In genomic region chr1:7940034-7940433, GRCh38 we compare ENCODE assay signal across 24 cellular contexts. TPM values are rescaled to one million over a fixed set of nuclear protein-coding genes. Genes with fewer than 3 reads are reported as not detected.
DNase-seq lines count a peak whose midpoint lies in the region; ATAC-seq and TF ChIP-seq lines count a peak whose summit lies in the region.
"Had no signal": no experiment of that assay in that cellular context is flagged by ENCODE, and none has a peak within 500 bp of the region (broad histone marks: within the 10 kb centered on the region; RNA-seq: fewer than 3 reads in every experiment).

No MANE protein-coding gene starts in this region.

- peaks cover 36% of the 10 kb centered on the region for H3K4me1 ChIP-seq in BLaER1
- H3K4me1 ChIP-seq: foreskin keratinocyte, uterus had no signal

- H3K36me3 Mint-ChIP-seq in activated CD8-positive, alpha-beta T cell treated with anti-CD3 and anti-CD28 coated beads for 36 hours (ENCODE audit: low read depth): peaks cover 51% of the 10 kb centered on the region
- H3K36me3 Mint-ChIP-seq in activated CD8-positive, alpha-beta T cell treated with anti-CD3 and anti-CD28 coated beads, Interleukin-2, amount 10 ng/mL, durations not matched to agents 7 days and 5 days (ENCODE audit: low read depth): no peaks in the 10 kb centered on the region
- H3K36me3 Mint-ChIP-seq in activated CD4-positive, alpha-beta memory T cell treated with anti-CD3 and anti-CD28 coated beads, Interleukin-2, amount 10 ng/mL, durations not matched to agents 7 days and 5 days (ENCODE audit: low read depth): no peaks in the 10 kb centered on the region
- H3K36me3 Mint-ChIP-seq: IgD-negative memory B cell had no signal

- TF ChIP-seq CTCF in activated CD8-positive, alpha-beta T cell treated with anti-CD3 and anti-CD28 coated beads for 36 hours (IDR thresholded peaks at IDR 0.05): no peak
- no peak for TF ChIP-seq CTCF in fibroblast of pulmonary artery (IDR thresholded peaks at IDR 0.05; ENCODE audit: low read length, missing control alignments)

- H3K4me2 ChIP-seq in BLaER1: peak overlapping the region; percentile 87; the same call in 1 of the 2 replicates

- intact Hi-C loops in activated CD8-positive, alpha-beta T cell treated with anti-CD3 and anti-CD28 coated beads for 36 hours (cut with micrococcal nuclease): no loop called here

- no peak overlapping the region for H3K9ac ChIP-seq in BLaER1

- POLR2A ChIA-PET in activated CD8-positive, alpha-beta T cell treated with anti-CD3 and anti-CD28 coated beads for 36 hours (lab: Charles Lee): interaction anchor here (0.7 to 9.2 kb wide), 6 partner anchors 8 to 24 kb away, joined by 3 to 65 read pairs (median 13); partner anchors contain the start of gene PARK7
- POLR2A ChIA-PET in activated CD8-positive, alpha-beta T cell treated with anti-CD3 and anti-CD28 coated beads, Interleukin-2, amount 10 ng/mL, durations not matched to agents 7 days and 5 days (lab: Charles Lee): interaction anchor here (0.6 to 2.2 kb wide), 8 partner anchors 9 to 404 kb away, joined by 3 to 13 read pairs (median 5); partner anchors contain the start of gene PARK7
- POLR2A ChIA-PET in activated CD4-positive, alpha-beta memory T cell treated with anti-CD3 and anti-CD28 coated beads, Interleukin-2, amount 10 ng/mL, durations not matched to agents 7 days and 5 days (lab: Charles Lee): interaction anchor here (0.6 to 2.7 kb wide), 6 partner anchors 9 to 876 kb away, joined by 3 to 25 read pairs (median 5); partner anchors contain the start of gene PARK7

- DNase-seq in activated CD8-positive, alpha-beta T cell treated with anti-CD3 and anti-CD28 coated beads for 36 hours: no peak
- no peak for DNase-seq in activated CD8-positive, alpha-beta T cell treated with anti-CD3 and anti-CD28 coated beads, Interleukin-2, amount 10 ng/mL, durations not matched to agents 7 days and 5 days
- no peak for DNase-seq in activated CD4-positive, alpha-beta memory T cell treated with anti-CD3 and anti-CD28 coated beads, Interleukin-2, amount 10 ng/mL, durations not matched to agents 7 days and 5 days
- peak; percentile 20 for DNase-seq in fibroblast of pulmonary artery (ENCODE audit: low read depth)
- no peak for DNase-seq in DMS153 (lab: John Stamatoyannopoulos, UW)
- no peak for DNase-seq in effector CD8-positive, alpha-beta T cell (lab: John Stamatoyannopoulos, UW)
- DNase-seq: amygdala, DMS 273 treated with DMSO at 0.1 percent for 48 hours, dorsolateral prefrontal cortex, NCI-H1417, NCI-H446, posterior cingulate gyrus, sigmoid colon, uterus had no signal

- H3K4me3 ChIP-seq in BLaER1: no peak overlapping the region
- no peak overlapping the region for H3K4me3 ChIP-seq in fibroblast of pulmonary artery (replicated peaks; ENCODE audit: low read depth, low read length)
- H3K4me3 ChIP-seq: dorsolateral prefrontal cortex, Peyer's patch, sigmoid colon, uterus had no signal

- ATAC-seq in activated CD8-positive, alpha-beta T cell treated with anti-CD3 and anti-CD28 coated beads for 36 hours: no peak
- ATAC-seq in activated CD8-positive, alpha-beta T cell treated with anti-CD3 and anti-CD28 coated beads, Interleukin-2, amount 10 ng/mL, durations not matched to agents 7 days and 5 days: no peak
- no peak for ATAC-seq in GM21390 (IDR thresholded peaks at IDR 0.05; ENCODE audit: unreplicated experiment)

- no peaks in the 10 kb centered on the region for H3K9me3 ChIP-seq in BLaER1
- H3K9me3 ChIP-seq: left lung, Peyer's patch, sigmoid colon, uterus had no signal

- H4K20me1 ChIP-seq in BLaER1: no peaks in the 10 kb centered on the region

- peak overlapping the region; percentile 87 for H3K4me3 Mint-ChIP-seq in activated CD8-positive, alpha-beta T cell treated with anti-CD3 and anti-CD28 coated beads for 36 hours
- H3K4me3 Mint-ChIP-seq in activated CD8-positive, alpha-beta T cell treated with anti-CD3 and anti-CD28 coated beads, Interleukin-2, amount 10 ng/mL, durations not matched to agents 7 days and 5 days: no peak overlapping the region
- H3K4me3 Mint-ChIP-seq in activated CD4-positive, alpha-beta memory T cell treated with anti-CD3 and anti-CD28 coated beads, Interleukin-2, amount 10 ng/mL, durations not matched to agents 7 days and 5 days: peak overlapping the region; percentile 70

- no peaks in the 10 kb centered on the region for H3K27me3 Mint-ChIP-seq in activated CD8-positive, alpha-beta T cell treated with anti-CD3 and anti-CD28 coated beads for 36 hours
- H3K27me3 Mint-ChIP-seq in activated CD8-positive, alpha-beta T cell treated with anti-CD3 and anti-CD28 coated beads, Interleukin-2, amount 10 ng/mL, durations not matched to agents 7 days and 5 days (ENCODE audit: low read depth): peaks cover 8% of the 10 kb centered on the region
- peaks cover 16% of the 10 kb centered on the region for H3K27me3 Mint-ChIP-seq in activated CD4-positive, alpha-beta memory T cell treated with anti-CD3 and anti-CD28 coated beads, Interleukin-2, amount 10 ng/mL, durations not matched to agents 7 days and 5 days

- no peaks in the 10 kb centered on the region for H3K9me3 Mint-ChIP-seq in activated CD8-positive, alpha-beta T cell treated with anti-CD3 and anti-CD28 coated beads for 36 hours
- no peaks in the 10 kb centered on the region for H3K9me3 Mint-ChIP-seq in activated CD8-positive, alpha-beta T cell treated with anti-CD3 and anti-CD28 coated beads, Interleukin-2, amount 10 ng/mL, durations not matched to agents 7 days and 5 days (ENCODE audit: insufficient read depth)
- no peaks in the 10 kb centered on the region for H3K9me3 Mint-ChIP-seq in activated CD4-positive, alpha-beta memory T cell treated with anti-CD3 and anti-CD28 coated beads, Interleukin-2, amount 10 ng/mL, durations not matched to agents 7 days and 5 days
- H3K9me3 Mint-ChIP-seq: IgD-negative memory B cell; T-helper 1 cell treated with Interleukin-12 subunit alpha and Interleukin-12 subunit beta and Interleukin-4 antibody, amounts not matched to agents 30 μg/mL and 1 μg/mL, for 36 hours had no signal

- H3K4me1 Mint-ChIP-seq in activated CD8-positive, alpha-beta T cell treated with anti-CD3 and anti-CD28 coated beads for 36 hours (ENCODE audit: low read depth): peaks cover 60% of the 10 kb centered on the region
- H3K4me1 Mint-ChIP-seq in activated CD8-positive, alpha-beta T cell treated with anti-CD3 and anti-CD28 coated beads, Interleukin-2, amount 10 ng/mL, durations not matched to agents 7 days and 5 days (ENCODE audit: low read depth): peaks cover 50% of the 10 kb centered on the region
- peaks cover 47% of the 10 kb centered on the region for H3K4me1 Mint-ChIP-seq in activated CD4-positive, alpha-beta memory T cell treated with anti-CD3 and anti-CD28 coated beads, Interleukin-2, amount 10 ng/mL, durations not matched to agents 7 days and 5 days

- H3K27me3 ChIP-seq in BLaER1: no peaks in the 10 kb centered on the region
- H3K27me3 ChIP-seq: Peyer's patch had no signal

- no peak overlapping the region for H3K27ac ChIP-seq in BLaER1
- H3K27ac ChIP-seq: dorsolateral prefrontal cortex, epithelial cell of prostate, left lung, Peyer's patch, sigmoid colon, uterus, VCaP had no signal

- CTCF ChIA-PET in activated CD8-positive, alpha-beta T cell treated with anti-CD3 and anti-CD28 coated beads for 36 hours (lab: Charles Lee): interaction anchor here (0.9 to 1.6 kb wide), 6 partner anchors 8 to 273 kb away, joined by 3 to 9 read pairs (median 4); no protein-coding TSS in a partner anchor
- CTCF ChIA-PET in activated CD8-positive, alpha-beta T cell treated with anti-CD3 and anti-CD28 coated beads, Interleukin-2, amount 10 ng/mL, durations not matched to agents 7 days and 5 days (lab: Charles Lee): interaction anchor here (0.7 to 3.5 kb wide), 12 partner anchors 9 to 491 kb away, joined by 3 to 18 read pairs (median 4); partner anchors contain the start of gene PARK7
- CTCF ChIA-PET in activated CD4-positive, alpha-beta memory T cell treated with anti-CD3 and anti-CD28 coated beads, Interleukin-2, amount 10 ng/mL, durations not matched to agents 7 days and 5 days (lab: Charles Lee): interaction anchor here (1.1 to 1.6 kb wide), 4 partner anchors 9 to 43 kb away, joined by 3 to 5 read pairs (median 4); no protein-coding TSS in a partner anchor

- H3K27ac Mint-ChIP-seq in activated CD8-positive, alpha-beta T cell treated with anti-CD3 and anti-CD28 coated beads for 36 hours: peak overlapping the region; percentile 97
- H3K27ac Mint-ChIP-seq in activated CD8-positive, alpha-beta T cell treated with anti-CD3 and anti-CD28 coated beads, Interleukin-2, amount 10 ng/mL, durations not matched to agents 7 days and 5 days: no peak overlapping the region
- no peak overlapping the region for H3K27ac Mint-ChIP-seq in activated CD4-positive, alpha-beta memory T cell treated with anti-CD3 and anti-CD28 coated beads, Interleukin-2, amount 10 ng/mL, durations not matched to agents 7 days and 5 days

- H3K36me3 ChIP-seq in BLaER1: no peaks in the 10 kb centered on the region
- H3K36me3 ChIP-seq: left lung, Peyer's patch, sigmoid colon, uterus had no signal

RNA-seq across cellular contexts. Expression of gene TNFRSF9, which starts 0.6 kb away (rescaled TPM):
- total RNA-seq in activated CD8-positive, alpha-beta T cell treated with anti-CD3 and anti-CD28 coated beads for 36 hours: 100 to 1,000 TPM; 214 to 219 TPM
- 1 to 10 TPM in 1 of 2 experiments, under 1 TPM in 1; 0.94 to 1.3 TPM for total RNA-seq in activated CD8-positive, alpha-beta T cell treated with anti-CD3 and anti-CD28 coated beads, Interleukin-2, amount 10 ng/mL, durations not matched to agents 7 days and 5 days
- total RNA-seq in activated CD4-positive, alpha-beta memory T cell treated with anti-CD3 and anti-CD28 coated beads, Interleukin-2, amount 10 ng/mL, durations not matched to agents 7 days and 5 days: 1 to 10 TPM; 8.0 TPM
- total RNA-seq: sigmoid colon, temporal lobe, uterus had no signal

RNA-seq across cellular contexts. Expression of gene PARK7, which starts 21.5 kb away (rescaled TPM):
- 100 to 1,000 TPM; 539 to 552 TPM for total RNA-seq in activated CD8-positive, alpha-beta T cell treated with anti-CD3 and anti-CD28 coated beads for 36 hours
- total RNA-seq in activated CD8-positive, alpha-beta T cell treated with anti-CD3 and anti-CD28 coated beads, Interleukin-2, amount 10 ng/mL, durations not matched to agents 7 days and 5 days: 100 to 1,000 TPM; 296 to 302 TPM
- total RNA-seq in activated CD4-positive, alpha-beta memory T cell treated with anti-CD3 and anti-CD28 coated beads, Interleukin-2, amount 10 ng/mL, durations not matched to agents 7 days and 5 days: 100 to 1,000 TPM; 261 to 275 TPM

Comparison
In these comparisons a context has a peak if more than half of its experiments do, and no peak if none do; other contexts are left out.
1. RNA of gene TNFRSF9, which starts 0.6 kb away (total RNA-seq): 214 to 219 TPM in activated CD8-positive, alpha-beta T cell treated with anti-CD3 and anti-CD28 coated beads for 36 hours; 8.0 TPM in activated CD4-positive, alpha-beta memory T cell treated with anti-CD3 and anti-CD28 coated beads, Interleukin-2, amount 10 ng/mL, durations not matched to agents 7 days and 5 days and 0.94 to 1.3 TPM in activated CD8-positive, alpha-beta T cell treated with anti-CD3 and anti-CD28 coated beads, Interleukin-2, amount 10 ng/mL, durations not matched to agents 7 days and 5 days; every median in the first group is over 10 times any median in the second.